In the genomic region with DNA sequence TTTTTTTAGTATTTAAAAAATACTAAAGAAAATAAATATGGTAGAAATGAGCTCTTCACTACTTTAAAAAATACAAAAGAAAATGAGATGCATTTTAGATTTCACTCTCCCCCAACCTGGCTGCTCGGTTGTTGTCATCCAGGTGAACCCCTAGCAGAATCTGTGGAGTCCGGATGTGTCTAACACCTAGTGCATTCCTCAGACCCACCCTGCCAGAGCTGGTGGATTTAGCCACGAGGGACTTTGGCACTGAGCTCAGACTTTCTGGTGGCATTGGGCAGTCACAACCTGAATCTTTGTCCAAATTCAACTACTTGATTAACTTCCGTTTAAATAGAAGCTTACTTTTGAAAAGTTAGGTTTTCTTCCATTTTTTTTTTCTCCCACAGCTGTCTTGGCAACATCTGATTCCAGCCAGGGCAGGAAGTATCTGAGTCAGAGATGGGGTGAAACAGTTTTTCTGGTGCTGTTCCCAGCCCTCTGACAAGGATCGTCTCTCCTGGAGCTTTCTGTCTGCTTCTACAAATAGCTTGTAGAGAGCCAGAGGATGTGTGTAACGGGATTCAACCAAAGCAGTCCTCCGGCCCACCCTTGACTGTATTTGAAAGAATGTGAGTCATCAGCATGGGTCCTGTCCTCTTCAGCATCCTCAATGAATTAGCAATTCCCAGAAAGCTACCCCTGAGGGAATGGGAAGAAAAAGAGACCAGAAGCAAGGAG, we compare ENCODE assay signal across 12 cellular contexts.
A peak's percentile ranks its signal among the peaks of the same experiment; 100 is the strongest.
DNase-seq lines count a peak whose midpoint lies in the region; ATAC-seq lines count a peak whose summit lies in the region.
"Had no signal": no experiment of that assay in that cellular context is flagged by ENCODE, and none has a peak within 500 bp of the region (broad histone marks: within the 10 kb centered on the region; RNA-seq: fewer than 3 reads in every experiment).

No MANE protein-coding gene starts in this region.

- ATAC-seq in Right ventricle myocardium superior (ENCODE audit: poor library complexity) (peak; percentile 94), HG03460 (IDR thresholded peaks at IDR 0.05; ENCODE audit: unreplicated experiment) (no peak), GM18520 (IDR thresholded peaks at IDR 0.05; ENCODE audit: unreplicated experiment) (no peak)
- ATAC-seq: natural killer cell treated with Interleukin-12 subunit alpha and Interleukin-12 subunit beta and Interleukin-15 and Interleukin-18, amount 100 ng/mL, for 72 hours had no signal

- intact Hi-C loops in Right ventricle myocardium superior (cut with DNase I): no loop called here

- DNase-seq in COLO829 (ENCODE audit: low spot score): peak; percentile 75
- DNase-seq in SW480 (ENCODE audit: low spot score): peak; percentile 86
- DNase-seq in Right ventricle myocardium superior: peak; percentile 55
- DNase-seq in pons (ENCODE audit: low spot score): peak; percentile 18
- DNase-seq in SIG-M5 (lab: John Stamatoyannopoulos, UW): no peak
- no peak for DNase-seq in activated CD8-positive, alpha-beta memory T cell treated with anti-CD3 and anti-CD28 coated beads, Interleukin-2, amount 50 U/mL, for 4 hours
- DNase-seq: central memory CD4-positive, alpha-beta T cell; glutamatergic neuron; NCI-H1092 treated with DMSO at 0.1 percent for 48 hours had no signal

Comparison
In these comparisons a context has a peak if more than half of its experiments do, and no peak if none do; other contexts are left out.
1. DNase-seq: peak in COLO829 (single experiment), SW480 (single experiment), Right ventricle myocardium superior (single experiment) and pons (single experiment); none in SIG-M5 (single experiment) and activated CD8-positive, alpha-beta memory T cell treated with anti-CD3 and anti-CD28 coated beads, Interleukin-2, amount 50 U/mL, for 4 hours (single experiment).